ENCODE assay signal across 34 cellular contexts in genomic region chr20:47427067-47427466, GRCh38.
"Had no signal": no experiment of that assay in that cellular context is flagged by ENCODE, and none has a peak within 500 bp of the region (broad histone marks: within the 10 kb centered on the region; RNA-seq: fewer than 3 reads in every experiment).

No MANE protein-coding gene starts in this region.

- H3K27ac Mint-ChIP-seq: activated B cell treated with CpG ODN at 0.5 μM for 24 hours; activated CD4-positive, alpha-beta memory T cell treated with anti-CD3 and anti-CD28 coated beads for 36 hours; activated CD8-positive, alpha-beta memory T cell treated with anti-CD3 and anti-CD28 coated beads, Interleukin-2, amount 10 ng/mL, durations not matched to agents 7 days and 5 days; activated CD8-positive, alpha-beta T cell treated with anti-CD3 and anti-CD28 coated beads, Interleukin-2, amount 10 ng/mL, durations not matched to agents 7 days and 5 days; activated naive CD4-positive, alpha-beta T cell treated with anti-CD3 and anti-CD28 coated beads for 36 hours; activated naive CD8-positive, alpha-beta T cell; activated T-helper 1 cell treated with anti-CD3 and anti-CD28 coated beads, Interleukin-12 subunit alpha, Interleukin-12 subunit beta, Interleukin-2, Interleukin-4 antibody, amounts not matched to agents 30 ng/mL and 10 ng/mL and 1 ng/mL, durations not matched to agents 14 hours and 24 hours and 36 hours; activated T-helper 2 cell treated with anti-CD3 and anti-CD28 coated beads, Interferon-gamma antibody, Interleukin-2, Interleukin-4, amounts not matched to agents 10 μg/mL and 5 μg/mL and 100 μg/mL, durations not matched to agents 14 hours and 24 hours and 36 hours; dendritic cell treated with granulocyte-macrophage colony-stimulating factor and Interleukin-4, amounts not matched to agents 40 ng/mL and 50 ng/mL, for 4 days; endodermal cell; T-helper 17 cell; T-helper 2 cell treated with Interferon-gamma antibody and Interleukin-4, amounts not matched to agents 5 μg/mL and 100 μg/mL, for 36 hours had no signal

- H3K4me1 Mint-ChIP-seq: activated CD8-positive, alpha-beta memory T cell treated with anti-CD3 and anti-CD28 coated beads, Interleukin-2, amount 10 ng/mL, durations not matched to agents 7 days and 5 days; central memory CD8-positive, alpha-beta T cell; T-helper 17 cell had no signal

- H3K4me3 Mint-ChIP-seq: activated B cell treated with CpG ODN at 0.5 μM for 24 hours; activated CD4-positive, alpha-beta memory T cell treated with anti-CD3 and anti-CD28 coated beads for 36 hours; activated CD8-positive, alpha-beta memory T cell treated with anti-CD3 and anti-CD28 coated beads, Interleukin-2, amount 10 ng/mL, durations not matched to agents 7 days and 5 days; activated CD8-positive, alpha-beta T cell treated with anti-CD3 and anti-CD28 coated beads, Interleukin-2, amount 10 ng/mL, durations not matched to agents 7 days and 5 days; activated naive CD4-positive, alpha-beta T cell treated with anti-CD3 and anti-CD28 coated beads for 36 hours; activated naive CD8-positive, alpha-beta T cell; activated T-helper 1 cell treated with anti-CD3 and anti-CD28 coated beads, Interleukin-12 subunit alpha, Interleukin-12 subunit beta, Interleukin-2, Interleukin-4 antibody, amounts not matched to agents 30 ng/mL and 10 ng/mL and 1 ng/mL, durations not matched to agents 14 hours and 24 hours and 36 hours; central memory CD8-positive, alpha-beta T cell; dendritic cell treated with granulocyte-macrophage colony-stimulating factor and Interleukin-4, amounts not matched to agents 40 ng/mL and 50 ng/mL, for 4 days; endodermal cell; T-helper 17 cell; T-helper 2 cell treated with Interferon-gamma antibody and Interleukin-4, amounts not matched to agents 5 μg/mL and 100 μg/mL, for 36 hours had no signal

- H3K4me3 ChIP-seq: coronary artery, dorsolateral prefrontal cortex had no signal

- DNase-seq: activated B cell treated with CpG ODN at 0.5 μM for 24 hours; activated CD4-positive, alpha-beta memory T cell treated with anti-CD3 and anti-CD28 coated beads for 36 hours; activated CD4-positive, alpha-beta T cell treated with anti-CD3 and anti-CD28 coated beads for 48 hours; activated CD4-positive, alpha-beta T cell treated with anti-CD3 and anti-CD28 coated beads, Interleukin-2, amount 50 U/mL, for 1 hour; activated CD8-positive, alpha-beta memory T cell treated with anti-CD3 and anti-CD28 coated beads, Interleukin-2, amount 10 ng/mL, durations not matched to agents 7 days and 5 days; activated CD8-positive, alpha-beta memory T cell treated with anti-CD3 and anti-CD28 coated beads, Interleukin-2, amount 50 U/mL, for 4 hours; activated CD8-positive, alpha-beta T cell treated with anti-CD3 and anti-CD28 coated beads, Interleukin-2, amount 10 ng/mL, durations not matched to agents 7 days and 5 days; activated effector memory CD4-positive, alpha-beta T cell treated with anti-CD3 and anti-CD28 coated beads, Interleukin-2, amount 50 U/mL, for 16 hours; activated naive CD4-positive, alpha-beta T cell treated with anti-CD3 and anti-CD28 coated beads for 36 hours; activated T-cell treated with anti-CD3 and anti-CD28 coated beads, Interleukin-2, amount 50 U/mL, for 1 hour; activated T-cell treated with anti-CD3 and anti-CD28 coated beads, Interleukin-2, amount 50 U/mL, for 48 hours; amniotic stem cell; anterior cingulate cortex; brain microvascular endothelial cell; dorsolateral prefrontal cortex; effector memory CD4-positive, alpha-beta T cell; endodermal cell; foreskin fibroblast; head of caudate nucleus; T-helper 17 cell; T1000; WERI-Rb-1 had no signal

- H3K27me3 ChIP-seq: brain microvascular endothelial cell, dorsolateral prefrontal cortex had no signal

- FAIRE-seq: astrocyte, bronchial epithelial cell, frontal cortex had no signal

- H3K27ac ChIP-seq: brain microvascular endothelial cell, coronary artery, dorsolateral prefrontal cortex, WERI-Rb-1 had no signal

- H3K36me3 ChIP-seq: brain microvascular endothelial cell, WERI-Rb-1 had no signal

- H3K9me3 Mint-ChIP-seq: activated B cell treated with CpG ODN at 0.5 μM for 24 hours had no signal

- H3K27me3 Mint-ChIP-seq: activated B cell treated with CpG ODN at 0.5 μM for 24 hours; activated CD4-positive, alpha-beta memory T cell treated with anti-CD3 and anti-CD28 coated beads for 36 hours; activated CD8-positive, alpha-beta memory T cell treated with anti-CD3 and anti-CD28 coated beads, Interleukin-2, amount 10 ng/mL, durations not matched to agents 7 days and 5 days; activated naive CD8-positive, alpha-beta T cell; central memory CD8-positive, alpha-beta T cell; dendritic cell treated with granulocyte-macrophage colony-stimulating factor and Interleukin-4, amounts not matched to agents 40 ng/mL and 50 ng/mL, for 4 days; T-helper 17 cell had no signal

- ATAC-seq: activated CD4-positive, CD25-positive, alpha-beta regulatory T cell treated with anti-CD3 and anti-CD28 coated beads, Interleukin-2, amount 50 U/mL, for 24 hours; activated CD8-positive, alpha-beta memory T cell treated with anti-CD3 and anti-CD28 coated beads, Interleukin-2, amount 10 ng/mL, durations not matched to agents 7 days and 5 days; activated CD8-positive, alpha-beta T cell treated with anti-CD3 and anti-CD28 coated beads, Interleukin-2, amount 10 ng/mL, durations not matched to agents 7 days and 5 days; esophagus mucosa; T-helper 17 cell had no signal
